ENCODE assay signal across 1 cellular context in genomic region chr1:161222175-161223019, GRCh38.
TF ChIP-seq lines count a peak whose summit lies in the region.

No MANE protein-coding gene starts in this region.

TF ChIP-seq in HepG2, 621 proteins besides CTCF, POLR2A, EP300 and RAD21 (continued from another document and continues in another):
- TF ChIP-seq PAXIP1 (CRISPR knock-in tag; conservative IDR thresholded peaks at IDR 0.05) (no peak), ZNF225 (CRISPR knock-in tag; IDR thresholded peaks at IDR 0.05) (no peak), ZNF773 (CRISPR knock-in tag; IDR thresholded peaks at IDR 0.05; ENCODE audit: borderline replicate concordance) (no peak), AHR (CRISPR knock-in tag; IDR thresholded peaks at IDR 0.05) (no peak), ZNF761 (CRISPR knock-in tag; conservative IDR thresholded peaks at IDR 0.05) (no peak; the same call in 1 of the 2 replicates), POLR2AphosphoS5 (IDR thresholded peaks at IDR 0.05; ENCODE audit: low read depth, low read length) (peak; percentile 51), TRIM24 (CRISPR knock-in tag; IDR thresholded peaks at IDR 0.05) (no peak), ZC3H4 (CRISPR knock-in tag; IDR thresholded peaks at IDR 0.05; ENCODE audit: borderline replicate concordance) (peak; percentile 51; the same call in 1 of the 2 replicates), ZNF317 (CRISPR knock-in tag; IDR thresholded peaks at IDR 0.05) (peak; percentile 33; the same call in 1 of the 2 replicates), ZNF337 (CRISPR knock-in tag; IDR thresholded peaks at IDR 0.05; ENCODE audit: borderline replicate concordance, low read depth) (no peak), ARID4A (CRISPR knock-in tag; IDR thresholded peaks at IDR 0.05; ENCODE audit: borderline replicate concordance) (peak; percentile 42; the same call in 1 of the 2 replicates), ETV5 (CRISPR knock-in tag; IDR thresholded peaks at IDR 0.05; ENCODE audit: borderline replicate concordance) (no peak), GTF2F1 (IDR thresholded peaks at IDR 0.05; ENCODE audit: low read length) (no peak), ZNF691 (CRISPR knock-in tag; IDR thresholded peaks at IDR 0.05; ENCODE audit: borderline replicate concordance, low read depth) (no peak; the same call in 1 of the 2 replicates), BHLHE40 (IDR thresholded peaks at IDR 0.05; ENCODE audit: low read length) (no peak), ZFP90 (CRISPR knock-in tag; IDR thresholded peaks at IDR 0.05; ENCODE audit: borderline replicate concordance) (no peak), YEATS4 (CRISPR knock-in tag; IDR thresholded peaks at IDR 0.05; ENCODE audit: borderline replicate concordance) (peak; percentile 40), E2F1 (CRISPR knock-in tag; IDR thresholded peaks at IDR 0.05) (no peak), RBFOX2 (IDR thresholded peaks at IDR 0.05; ENCODE audit: low read depth, low read length) (peak; percentile 31), DBP (CRISPR knock-in tag; IDR thresholded peaks at IDR 0.05; ENCODE audit: not compliant biosample characterization) (no peak), NFATC3 (CRISPR knock-in tag; IDR thresholded peaks at IDR 0.05) (no peak), SNRNP70 (IDR thresholded peaks at IDR 0.05; ENCODE audit: low read depth, low read length) (0 out of 2 replicates have a peak, but pooled peaks have one; percentile 5), ZFYVE20 (CRISPR knock-in tag; IDR thresholded peaks at IDR 0.05; ENCODE audit: borderline replicate concordance, low read depth) (no peak), KLF6 (CRISPR knock-in tag; IDR thresholded peaks at IDR 0.05) (no peak), ZNF687 (CRISPR knock-in tag; IDR thresholded peaks at IDR 0.05) (no peak), NFE2L1 (CRISPR knock-in tag; IDR thresholded peaks at IDR 0.05; ENCODE audit: borderline replicate concordance) (no peak), NFE2 (CRISPR knock-in tag; IDR thresholded peaks at IDR 0.05) (no peak), ZNF629 (CRISPR knock-in tag; conservative IDR thresholded peaks at IDR 0.05) (no peak), SMAD3 (CRISPR knock-in tag; IDR thresholded peaks at IDR 0.05) (peak; percentile 42; the same call in 1 of the 2 replicates), MTERF4 (CRISPR knock-in tag; IDR thresholded peaks at IDR 0.05) (no peak), SMYD3 (CRISPR knock-in tag; IDR thresholded peaks at IDR 0.05) (no peak; the same call in 1 of the 2 replicates), KIAA2018 (CRISPR knock-in tag; IDR thresholded peaks at IDR 0.05; ENCODE audit: borderline replicate concordance) (no peak), ZNF44 (CRISPR knock-in tag; IDR thresholded peaks at IDR 0.05) (no peak), TEAD3 (CRISPR knock-in tag; optimal IDR thresholded peaks at IDR 0.05; ENCODE audit: borderline replicate concordance) (no peak)
